ENCODE assay signal across 21 cellular contexts in genomic region chr12:107948675-107949074, GRCh38.
"Had no signal": no experiment of that assay in that cellular context is flagged by ENCODE, and none has a peak within 500 bp of the region (broad histone marks: within the 10 kb centered on the region; RNA-seq: fewer than 3 reads in every experiment).

No MANE protein-coding gene starts in this region.

- DNase-seq: dorsolateral prefrontal cortex; effector CD4-positive, alpha-beta T cell; foreskin keratinocyte; glutamatergic neuron; kidney; mesendoderm; midbrain; naive thymus-derived CD4-positive, alpha-beta T cell; nephron progenitor cell; nucleus accumbens; right lobe of liver; small intestine; stimulated activated CD4-positive, alpha-beta T cell treated with anti-CD3 and anti-CD28 coated beads, Interleukin-15, amount 100 ng/mL, for 24 hours; stimulated activated CD4-positive, alpha-beta T cell treated with anti-CD3 and anti-CD28 coated beads, Interleukin-2, amount 100 ng/mL, for 48 hours; stimulated activated naive B cell treated with anti-CD40 and anti-IgM and Interleukin-4, amounts not matched to agents 10 μg/mL and 1 μg/mL and 100 μg/mL, for 72 hours; transverse colon; upper lobe of right lung; uterus had no signal

- ATAC-seq: foreskin keratinocyte; left lobe of liver; naive thymus-derived CD4-positive, alpha-beta T cell; right lobe of liver; stimulated activated naive B cell treated with anti-CD40 and anti-IgM and Interleukin-4, amounts not matched to agents 10 μg/mL and 1 μg/mL and 100 μg/mL, for 72 hours; upper lobe of right lung had no signal

- H3K4me1 ChIP-seq: foreskin keratinocyte, prostate gland, right lobe of liver, suprapubic skin, transverse colon, upper lobe of right lung, uterus had no signal

- H3K27ac ChIP-seq: dorsolateral prefrontal cortex, foreskin keratinocyte, prostate gland, right lobe of liver, suprapubic skin, transverse colon, upper lobe of right lung, uterus had no signal

- H3K9me3 ChIP-seq: prostate gland, right lobe of liver, suprapubic skin, transverse colon, upper lobe of right lung, uterus had no signal

- H3K4me3 ChIP-seq: dorsolateral prefrontal cortex, prostate gland, right lobe of liver, suprapubic skin, transverse colon, upper lobe of right lung, uterus had no signal

- H3K36me3 ChIP-seq: prostate gland, right lobe of liver, suprapubic skin, transverse colon, upper lobe of right lung, uterus had no signal

- H3K27me3 ChIP-seq: foreskin keratinocyte, right lobe of liver, upper lobe of right lung, uterus had no signal
